In genomic region chr17:50147841-50148225, GRCh38 we compare ENCODE assay signal across 1 cellular context.
TF ChIP-seq lines count a peak whose summit lies in the region.

No MANE protein-coding gene starts in this region.

TF ChIP-seq in HepG2, 621 proteins besides CTCF, POLR2A, EP300 and RAD21 (continued from another document and continues in another):
- TF ChIP-seq GATAD2A (CRISPR knock-in tag; IDR thresholded peaks at IDR 0.05) (0 out of 2 replicates have a peak, but pooled peaks have one; percentile 41), PAXIP1 (CRISPR knock-in tag; conservative IDR thresholded peaks at IDR 0.05) (peak; percentile 73), ZNF281 (CRISPR knock-in tag; IDR thresholded peaks at IDR 0.05; ENCODE audit: borderline replicate concordance) (peak; percentile 22; the same call in 1 of the 2 replicates), HOXA5 (CRISPR knock-in tag; IDR thresholded peaks at IDR 0.05) (no peak), PATZ1 (CRISPR knock-in tag; IDR thresholded peaks at IDR 0.05) (peak; percentile 76), ZNF510 (CRISPR knock-in tag; IDR thresholded peaks at IDR 0.05; ENCODE audit: low read depth) (no peak), ZNF83 (CRISPR knock-in tag; IDR thresholded peaks at IDR 0.05; ENCODE audit: borderline replicate concordance) (no peak), DNMT1 (CRISPR knock-in tag; IDR thresholded peaks at IDR 0.05) (no peak), ZNF775 (CRISPR knock-in tag; IDR thresholded peaks at IDR 0.05; ENCODE audit: borderline replicate concordance) (no peak), ZNF383 (CRISPR knock-in tag; IDR thresholded peaks at IDR 0.05; ENCODE audit: borderline replicate concordance) (no peak), ZMYM2 (CRISPR knock-in tag; IDR thresholded peaks at IDR 0.05) (no peak), ARID5B (CRISPR knock-in tag; IDR thresholded peaks at IDR 0.05) (peak; percentile 20; the same call in 1 of the 2 replicates), HMGXB4 (CRISPR knock-in tag; IDR thresholded peaks at IDR 0.05; ENCODE audit: borderline replicate concordance in 1 of 2, low read depth in 1 of 2) (peak in 1 of 2 experiments; percentile 67; a peak in 1 of 4 replicates), KAT2B (IDR thresholded peaks at IDR 0.05; ENCODE audit: borderline replicate concordance, low read depth, low read length) (no peak), CREB3 (CRISPR knock-in tag; IDR thresholded peaks at IDR 0.05) (no peak), REXO4 (CRISPR knock-in tag; IDR thresholded peaks at IDR 0.05; ENCODE audit: borderline replicate concordance) (no peak), RNF2 (conservative IDR thresholded peaks at IDR 0.05; ENCODE audit: low read depth) (no peak), STAT5B (CRISPR knock-in tag; IDR thresholded peaks at IDR 0.05) (no peak), ZNF839 (CRISPR knock-in tag; IDR thresholded peaks at IDR 0.05; ENCODE audit: borderline replicate concordance) (no peak), ZNF230 (CRISPR knock-in tag; IDR thresholded peaks at IDR 0.05) (no peak), REPIN1 (CRISPR knock-in tag; IDR thresholded peaks at IDR 0.05; ENCODE audit: borderline replicate concordance, low read depth) (no peak), NFE2 (CRISPR knock-in tag; IDR thresholded peaks at IDR 0.05) (no peak), NFIB (CRISPR knock-in tag; IDR thresholded peaks at IDR 0.05; ENCODE audit: borderline replicate concordance) (no peak), ELF1 (CRISPR knock-in tag; IDR thresholded peaks at IDR 0.05) (no peak), SMYD3 (CRISPR knock-in tag; IDR thresholded peaks at IDR 0.05) (no peak), ZNF33A (CRISPR knock-in tag; IDR thresholded peaks at IDR 0.05; ENCODE audit: borderline replicate concordance) (no peak), ZNF660 (CRISPR knock-in tag; IDR thresholded peaks at IDR 0.05; ENCODE audit: borderline replicate concordance, low read depth) (no peak), ZNF337 (CRISPR knock-in tag; IDR thresholded peaks at IDR 0.05; ENCODE audit: borderline replicate concordance, low read depth) (no peak), PHF21A (CRISPR knock-in tag; IDR thresholded peaks at IDR 0.05) (peak; percentile 78), ETV5 (CRISPR knock-in tag; IDR thresholded peaks at IDR 0.05; ENCODE audit: borderline replicate concordance) (no peak), AFF4 (CRISPR knock-in tag; IDR thresholded peaks at IDR 0.05) (no peak), CCDC6 (CRISPR knock-in tag; IDR thresholded peaks at IDR 0.05) (no peak), ZBTB43 (CRISPR knock-in tag; conservative IDR thresholded peaks at IDR 0.05) (no peak), ATF5 (CRISPR knock-in tag; IDR thresholded peaks at IDR 0.05; ENCODE audit: low read depth) (no peak), SCMH1 (CRISPR knock-in tag; IDR thresholded peaks at IDR 0.05; ENCODE audit: borderline replicate concordance) (no peak), ARNT2 (CRISPR knock-in tag; IDR thresholded peaks at IDR 0.05; ENCODE audit: low read depth) (no peak), BHLHE40 (IDR thresholded peaks at IDR 0.05; ENCODE audit: low read length) (no peak), TBL1XR1 (IDR thresholded peaks at IDR 0.05; ENCODE audit: borderline replicate concordance, low read length, partially characterized antibody) (no peak), ARHGAP35 (CRISPR knock-in tag; IDR thresholded peaks at IDR 0.05; ENCODE audit: borderline replicate concordance) (no peak), RELA (CRISPR knock-in tag; IDR thresholded peaks at IDR 0.05) (no peak), NONO (IDR thresholded peaks at IDR 0.05) (no peak), NONO (CRISPR knock-in tag; conservative IDR thresholded peaks at IDR 0.05) (peak; percentile 56; the same call in 1 of the 2 replicates)
